Comparison of ENCODE assay signal across 14 cellular contexts in genomic region chr2:240392948-240393830, GRCh38. TPM values are rescaled to one million over a fixed set of nuclear protein-coding genes. Genes with fewer than 3 reads are reported as not detected.
DNase-seq lines count a peak whose midpoint lies in the region; ATAC-seq and TF ChIP-seq lines count a peak whose summit lies in the region.
"Had no signal": no experiment of that assay in that cellular context is flagged by ENCODE, and none has a peak within 500 bp of the region (broad histone marks: within the 10 kb centered on the region; RNA-seq: fewer than 3 reads in every experiment).

No MANE protein-coding gene starts in this region.

- H3K4me1 Mint-ChIP-seq in chondrocyte (ENCODE audit: low read depth) (peaks cover 23% of the 10 kb centered on the region), nephron (peaks cover 9% of the 10 kb centered on the region)
- H3K4me1 Mint-ChIP-seq: B cell had no signal

- H3K9me3 Mint-ChIP-seq in chondrocyte (ENCODE audit: low read depth), result no peaks in the 10 kb centered on the region
- no peaks in the 10 kb centered on the region for H3K9me3 Mint-ChIP-seq in nephron

- H3K4me3 Mint-ChIP-seq in chondrocyte (ENCODE audit: unreplicated experiment), result no peak overlapping the region
- no peak overlapping the region for H3K4me3 Mint-ChIP-seq in nephron
- H3K4me3 Mint-ChIP-seq: B cell had no signal

- H3K27me3 Mint-ChIP-seq in chondrocyte (ENCODE audit: low read depth) (no peaks in the 10 kb centered on the region), nephron (ENCODE audit: low read depth) (peaks cover 4% of the 10 kb centered on the region)
- H3K27me3 Mint-ChIP-seq: B cell had no signal

- TF ChIP-seq CTCF in chondrocyte (IDR thresholded peaks at IDR 0.05) (no peak), nephron (IDR thresholded peaks at IDR 0.05; ENCODE audit: unreplicated experiment in 3 of 3) (no peak)

- ATAC-seq in left cardiac atrium, result no peak
- ATAC-seq in Right ventricle myocardium inferior, result no peak
- ATAC-seq in stimulated activated naive CD8-positive, alpha-beta T cell treated with anti-CD3 and anti-CD28 coated beads, Interleukin-15, Interleukin-2, amounts not matched to agents 100 U/mL and 50 U/mL, for 24 hours, result no peak
- ATAC-seq: left lung had no signal

- peak; percentile 11 for DNase-seq in left cardiac atrium
- DNase-seq in Right ventricle myocardium inferior (ENCODE audit: missing footprints), result no peak
- DNase-seq in chondrocyte (ENCODE audit: low spot score), result peak; percentile 86
- no peak for DNase-seq in stimulated activated CD4-positive, alpha-beta T cell treated with anti-CD3 and anti-CD28 coated beads, Interleukin-2, amount 100 ng/mL, for 24 hours
- DNase-seq in NCI-H2029 treated with DMSO at 0.1 percent for 48 hours (lab: John Stamatoyannopoulos, UW), result no peak
- no peak for DNase-seq in stimulated activated naive CD8-positive, alpha-beta T cell treated with anti-CD3 and anti-CD28 coated beads, Interleukin-15, Interleukin-2, amounts not matched to agents 100 U/mL and 50 U/mL, for 24 hours
- DNase-seq in NCI-H1694 (lab: John Stamatoyannopoulos, UW), result no peak
- DNase-seq: activated CD4-positive, alpha-beta T cell treated with anti-CD3 and anti-CD28 coated beads, Interleukin-2, amount 50 U/mL, for 1 hour; activated gamma-delta T cell; esophagus squamous epithelium; stimulated activated naive CD4-positive, alpha-beta T cell had no signal

- intact Hi-C loops in left cardiac atrium (cut with DNase I) (no loop called here), Right ventricle myocardium inferior (cut with DNase I) (no loop called here)

- H3K36me3 Mint-ChIP-seq in chondrocyte (ENCODE audit: low read depth) (no peaks in the 10 kb centered on the region), nephron (ENCODE audit: low read depth) (no peaks in the 10 kb centered on the region)

- H3K27ac Mint-ChIP-seq in chondrocyte (ENCODE audit: unreplicated experiment) (no peak overlapping the region), nephron (peak overlapping the region in 2 of 3 experiments; percentile 53 to 77)
- H3K27ac Mint-ChIP-seq: B cell had no signal

RNA-seq across cellular contexts. Expression of gene GPC1, which starts 42.3 kb away (rescaled TPM):
- 10 to 100 TPM; 74.6 to 78.4 TPM for total RNA-seq in left cardiac atrium
- 182 TPM for total RNA-seq in Right ventricle myocardium inferior
- 261 to 354 TPM (median 264 TPM) in 3 replicates for total RNA-seq in chondrocyte

Comparison
In these comparisons a context has a peak if more than half of its experiments do, and no peak if none do; other contexts are left out.
1. DNase-seq: peak in left cardiac atrium (single experiment) and chondrocyte (single experiment); none in Right ventricle myocardium inferior (single experiment), stimulated activated CD4-positive, alpha-beta T cell treated with anti-CD3 and anti-CD28 coated beads, Interleukin-2, amount 100 ng/mL, for 24 hours (0 of 2), NCI-H2029 treated with DMSO at 0.1 percent for 48 hours (single experiment), stimulated activated naive CD8-positive, alpha-beta T cell treated with anti-CD3 and anti-CD28 coated beads, Interleukin-15, Interleukin-2, amounts not matched to agents 100 U/mL and 50 U/mL, for 24 hours (single experiment) and NCI-H1694 (single experiment).